ENCODE assay signal across 8 cellular contexts in the genomic region with DNA sequence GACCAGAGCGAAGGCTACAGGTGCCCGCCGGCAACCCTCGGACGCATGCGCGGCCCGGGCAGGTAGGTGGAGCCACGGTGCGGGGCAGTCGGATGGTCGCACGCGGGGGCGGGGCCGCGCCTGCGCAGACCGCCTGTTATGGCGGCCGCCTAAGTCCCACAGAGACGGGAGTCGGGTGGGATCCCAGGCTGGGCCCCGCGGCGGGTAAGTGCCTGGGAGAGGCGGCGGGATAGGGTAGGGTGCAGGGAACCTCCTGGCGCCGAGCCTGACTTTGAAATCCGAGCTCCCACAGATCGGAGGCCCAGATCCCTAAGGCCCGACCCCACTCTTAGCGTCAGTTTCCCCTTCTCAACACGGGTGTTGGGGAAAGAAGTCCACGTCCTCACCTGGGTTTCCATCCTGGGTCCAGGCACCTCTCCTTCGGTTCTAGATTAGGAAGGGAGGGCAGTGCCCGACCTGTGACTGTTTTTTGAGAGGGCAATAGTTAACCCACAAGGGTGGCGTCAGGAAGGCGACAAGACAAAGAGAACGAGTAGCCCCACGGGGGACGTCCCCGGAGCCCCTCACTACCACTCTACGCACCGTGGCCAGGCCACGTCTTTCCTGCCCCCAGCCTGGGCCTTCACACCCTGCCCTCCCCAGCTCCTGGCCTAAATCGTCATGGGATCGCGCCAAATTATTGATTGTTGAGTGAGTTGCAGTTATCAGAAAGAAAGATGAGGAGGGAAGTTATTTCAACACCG. TPM values are rescaled to one million over a fixed set of nuclear protein-coding genes. Genes with fewer than 3 reads are reported as not detected.
DNase-seq lines count a peak whose midpoint lies in the region; ATAC-seq and TF ChIP-seq lines count a peak whose summit lies in the region.

A gene with protein sequence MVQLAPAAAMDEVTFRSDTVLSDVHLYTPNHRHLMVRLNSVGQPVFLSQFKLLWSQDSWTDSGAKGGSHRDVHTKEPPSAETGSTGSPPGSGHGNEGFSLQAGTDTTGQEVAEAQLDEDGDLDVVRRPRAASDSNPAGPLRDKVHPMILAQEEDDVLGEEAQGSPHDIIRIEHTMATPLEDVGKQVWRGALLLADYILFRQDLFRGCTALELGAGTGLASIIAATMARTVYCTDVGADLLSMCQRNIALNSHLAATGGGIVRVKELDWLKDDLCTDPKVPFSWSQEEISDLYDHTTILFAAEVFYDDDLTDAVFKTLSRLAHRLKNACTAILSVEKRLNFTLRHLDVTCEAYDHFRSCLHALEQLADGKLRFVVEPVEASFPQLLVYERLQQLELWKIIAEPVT (plus strand): TSS at position 127 of the 743 bp plus-strand sequence. CDS start 3,968 bp downstream, outside the sequence.

- peak within 1 kb of the TSS; percentile 94 for H3K4me3 ChIP-seq in HUES64 (ENCODE audit: low read length)
- H3K4me3 ChIP-seq in OCI-LY3 (ENCODE audit: low read length), result peak within 1 kb of the TSS; percentile 93

- ATAC-seq in GM21447 (IDR thresholded peaks at IDR 0.05; ENCODE audit: unreplicated experiment), result peak; percentile 89

- H3K4me1 ChIP-seq in HUES64 (ENCODE audit: insufficient read depth, low read length) (peaks cover 2% of the 10 kb centered on the region; the same call in 1 of the 2 replicates), OCI-LY3 (ENCODE audit: low read length) (peaks cover 9% of the 10 kb centered on the region)

- H3K36me3 ChIP-seq in HUES64 (ENCODE audit: insufficient read depth, low read length) (peaks cover 32% of the 10 kb centered on the region), OCI-LY3 (replicated peaks; ENCODE audit: low read depth, low read length) (peaks cover 8% of the 10 kb centered on the region)

- H3K9me3 ChIP-seq in HUES64 (ENCODE audit: insufficient read depth, low read depth, low read length), result no peaks in the 10 kb centered on the region
- H3K9me3 ChIP-seq in OCI-LY3 (ENCODE audit: insufficient read depth, low read length), result no peaks in the 10 kb centered on the region

- H3K79me2 ChIP-seq in OCI-LY3 (ENCODE audit: low read length), result peaks cover 36% of the 10 kb centered on the region

- H3K27ac ChIP-seq in HUES64 (ENCODE audit: low read depth, low read length) (peak within 1 kb of the TSS; percentile 75), OCI-LY3 (ENCODE audit: low read length) (peak within 1 kb of the TSS; percentile 39; the same call in 1 of the 2 replicates)

- H3K9ac ChIP-seq in HUES64 (ENCODE audit: low read depth, low read length) (peak within 1 kb of the TSS; percentile 98), OCI-LY3 (ENCODE audit: low read length) (peak within 1 kb of the TSS; percentile 94)

- DNase-seq in D341Med (ENCODE audit: low spot score) (peak; percentile 100), activated T-cell treated with anti-CD3 and anti-CD28 coated beads for 1 hour (ENCODE audit: low read depth) (peak; percentile 93), epidermal melanocyte (ENCODE audit: insufficient read length, low spot score) (peak; percentile 96), midbrain (lab: John Stamatoyannopoulos, UW) (peak; percentile 86)
- peak; percentile 87 to 89 for DNase-seq in stimulated activated CD8-positive, alpha-beta memory T cell treated with anti-CD3 and anti-CD28 coated beads, Interleukin-15, amount 100 ng/mL, for 48 hours (ENCODE audit: low read depth in 2 of 2)

- peak within 1 kb of the TSS; percentile 93; the same call in 1 of the 2 replicates for H2AFZ ChIP-seq in OCI-LY3 (ENCODE audit: low read depth, low read length)

- no peaks in the 10 kb centered on the region for H3K27me3 ChIP-seq in HUES64 (ENCODE audit: insufficient read depth, low read length)
- peaks cover 12% of the 10 kb centered on the region; the same call in 1 of the 2 replicates for H3K27me3 ChIP-seq in OCI-LY3 (ENCODE audit: low read depth, low read length)

- under 1% methylated on average over 51 of the region's 51 CpGs for WGBS in HUES64

- no peak for TF ChIP-seq CTCF in OCI-LY3 (IDR thresholded peaks at IDR 0.05; ENCODE audit: low read depth, low read length)

- no peaks in the 10 kb centered on the region for H4K20me1 ChIP-seq in OCI-LY3 (ENCODE audit: insufficient read depth, low read length)

- peak within 1 kb of the TSS; percentile 68 for H3K4me2 ChIP-seq in OCI-LY3 (ENCODE audit: low read length)

RNA-seq across cellular contexts. Expression of the gene that starts here (rescaled TPM):
- 23.5 TPM for polyA plus RNA-seq in HUES64 (2013, experiment 1 of 2)
- 22.7 TPM for polyA plus RNA-seq in HUES64 (2013, experiment 2 of 2)

Comparison
In these comparisons a context has a peak if more than half of its experiments do, and no peak if none do; other contexts are left out.
1. Peak in every context shown above with its lines: DNase-seq, ATAC-seq, H3K4me3 ChIP-seq and H3K27ac ChIP-seq.